Comparison of ENCODE assay signal across 8 cellular contexts in the genomic region with DNA sequence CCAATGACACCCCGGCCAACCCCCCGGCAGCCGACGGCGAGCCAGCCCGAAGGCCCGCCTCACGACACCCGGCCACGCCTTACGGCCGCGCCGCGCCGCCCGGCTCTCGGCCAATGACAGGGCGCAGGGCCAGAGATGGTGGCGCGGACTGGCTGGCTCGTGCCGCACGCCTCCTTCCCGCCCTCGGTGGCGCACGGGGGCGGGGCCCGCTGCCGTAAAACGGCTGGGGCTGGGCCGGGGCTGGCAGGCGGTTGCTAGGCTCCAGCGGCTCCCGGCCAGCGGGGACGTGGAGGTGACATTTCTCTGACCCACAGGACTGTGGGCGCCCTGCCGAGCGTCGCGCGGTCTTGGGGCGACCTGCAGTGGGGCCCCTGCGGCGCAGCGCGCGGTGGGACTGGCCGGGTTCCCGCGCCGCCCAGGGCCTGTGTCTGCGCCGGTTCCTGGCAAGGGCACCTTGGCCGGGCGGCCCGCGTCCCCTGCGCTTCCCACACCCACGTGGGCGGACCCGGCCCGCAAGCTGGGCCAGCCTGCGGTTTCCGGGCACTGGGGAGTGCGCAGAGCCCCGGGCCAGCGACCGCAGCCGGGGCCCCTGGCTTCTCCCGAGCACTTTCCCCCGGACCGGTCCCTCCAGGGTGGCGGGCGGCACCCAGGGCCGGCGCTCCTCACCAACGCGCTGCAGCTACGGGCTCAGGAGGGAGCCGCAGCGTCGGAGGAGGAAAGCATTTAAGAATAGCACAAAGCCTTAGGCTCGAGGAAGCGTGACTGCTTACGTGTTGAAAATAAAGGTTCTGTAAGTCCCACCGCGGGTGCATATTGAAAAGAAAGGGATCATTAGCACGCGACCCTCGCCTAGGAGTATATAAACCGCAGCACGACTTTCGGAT. TPM values are rescaled to one million over a fixed set of nuclear protein-coding genes. Genes with fewer than 3 reads are reported as not detected.
A peak's percentile ranks its signal among the peaks of the same experiment; 100 is the strongest.
DNase-seq lines count a peak whose midpoint lies in the region; ATAC-seq and TF ChIP-seq lines count a peak whose summit lies in the region.

A gene (minus strand): TSS at position 8 of the 884 bp plus-strand sequence. CDS start 64 bp downstream, outside the sequence.

- H3K27me3 ChIP-seq in BJ (ENCODE audit: control insufficient read depth, insufficient read depth, low read length), result no peaks in the 10 kb centered on the region; the same call in 1 of the 2 replicates

- CTCF ChIA-PET in BJ (lab: Yijun Ruan, JAX), result interaction anchor here (1.0 to 1.2 kb wide), 3 partner anchors 12 to 75 kb away, joined by 3 read pairs; a partner anchor contains a TSS

- no peaks in the 10 kb centered on the region for H3K36me3 ChIP-seq in BJ (ENCODE audit: control insufficient read depth, insufficient read depth, low read length)

- H3K4me3 ChIP-seq in BJ (ENCODE audit: low read depth, low read length) (peak within 1 kb of the TSS; percentile 84), choroid plexus epithelial cell (ENCODE audit: low read depth, low read length) (peak within 1 kb of the TSS; percentile 84)

- POLR2A ChIA-PET in BJ (lab: Charles Lee), result no interaction called here

- peak; percentile 71 for DNase-seq in BJ (ENCODE audit: low read depth)
- DNase-seq in NCI-H524 treated with DMSO at 0.1 percent for 48 hours (lab: John Stamatoyannopoulos, UW), result peak; percentile 85
- DNase-seq in activated CD4-positive, alpha-beta T cell treated with anti-CD3 and anti-CD28 coated beads for 4 hours, result peak; percentile 90 to 91
- DNase-seq in choroid plexus epithelial cell (ENCODE audit: low read depth), result peak; percentile 97
- DNase-seq in kidney glomerular epithelial cell (lab: John Stamatoyannopoulos, UW), result peak; percentile 88
- peak; percentile 85 to 93 for DNase-seq in stimulated activated CD4-positive, alpha-beta T cell treated with anti-CD3 and anti-CD28 coated beads, Interleukin-15, amount 100 ng/mL, for 48 hours (ENCODE audit: low read depth in 2 of 2)

- no peak for TF ChIP-seq CTCF in BJ (IDR thresholded peaks at IDR 0.05; ENCODE audit: insufficient read depth, low read depth, low read length)
- TF ChIP-seq CTCF in choroid plexus epithelial cell (conservative IDR thresholded peaks at IDR 0.05; ENCODE audit: low read depth, low read length), result no peak

- peak; percentile 97 for ATAC-seq in GM19324 (IDR thresholded peaks at IDR 0.05; ENCODE audit: low FRiP score, unreplicated experiment)
- ATAC-seq in HG03460 (IDR thresholded peaks at IDR 0.05; ENCODE audit: unreplicated experiment), result peak; percentile 85

RNA-seq across cellular contexts. Expression of the gene that starts here (rescaled TPM):
- polyA plus RNA-seq in BJ (2011; rRNA removed), result 19.2 and 27.5 TPM in 2 replicates
- polyA minus RNA-seq in BJ (2011; rRNA and poly(A)+ RNA removed), result 4.1 and 6.3 TPM in 2 replicates

Comparison
In these comparisons a context has a peak if more than half of its experiments do, and no peak if none do; other contexts are left out.
1. Peak in every context shown above with its lines: DNase-seq, ATAC-seq and H3K4me3 ChIP-seq.